In genomic region chr16:85569615-85570212, GRCh38 we compare ENCODE assay signal across 8 cellular contexts. TPM values are rescaled to one million over a fixed set of nuclear protein-coding genes. Genes with fewer than 3 reads are reported as not detected.
A peak's percentile ranks its signal among the peaks of the same experiment; 100 is the strongest.
DNase-seq lines count a peak whose midpoint lies in the region; ATAC-seq and TF ChIP-seq lines count a peak whose summit lies in the region.

No MANE protein-coding gene starts in this region.

- in situ Hi-C loops in SK-MEL-5 (cut with HindIII; ENCODE audit: low pct_unique_long_range_greater_than_20kb, low sequenced_read_pairs), result no loop called here

- H3K9ac ChIP-seq in HUES64 (ENCODE audit: low read depth, low read length), result 0 out of 2 replicates have a peak overlapping the region, but pooled peaks have one; percentile 35

- no peaks in the 10 kb centered on the region for H3K36me3 ChIP-seq in HUES64 (ENCODE audit: insufficient read depth, low read length)
- no peaks in the 10 kb centered on the region for H3K36me3 ChIP-seq in effector memory CD4-positive, alpha-beta T cell (ENCODE audit: control insufficient read depth, insufficient read depth, low read length)

- TF ChIP-seq CTCF in GM12865 (IDR thresholded peaks at IDR 0.05; ENCODE audit: insufficient read depth, low read depth, low read length, missing control alignments), result no peak

- H3K4me3 ChIP-seq in GM12865 (ENCODE audit: low read depth, low read length), result peak overlapping the region; percentile 56
- no peak overlapping the region for H3K4me3 ChIP-seq in HUES64 (ENCODE audit: low read length)
- peak overlapping the region; percentile 12 for H3K4me3 ChIP-seq in effector memory CD4-positive, alpha-beta T cell (ENCODE audit: insufficient read depth, low read depth, low read length, poor library complexity, severe bottlenecking)

- H3K27me3 ChIP-seq in HUES64 (ENCODE audit: insufficient read depth, low read length), result no peaks in the 10 kb centered on the region
- H3K27me3 ChIP-seq in effector memory CD4-positive, alpha-beta T cell (replicated peaks; ENCODE audit: control insufficient read depth, insufficient read depth, low read length, poor library complexity, severe bottlenecking), result no peaks in the 10 kb centered on the region

- H3K9me3 ChIP-seq in HUES64 (ENCODE audit: insufficient read depth, low read depth, low read length), result no peaks in the 10 kb centered on the region
- no peaks in the 10 kb centered on the region for H3K9me3 ChIP-seq in effector memory CD4-positive, alpha-beta T cell (ENCODE audit: control insufficient read depth, low read length)

- WGBS in HUES64, result 17% methylated on average over 20 of the region's 20 CpGs

- peak; percentile 93 for DNase-seq in GM12865 (ENCODE audit: low read depth)
- DNase-seq in SK-MEL-5 (ENCODE audit: low read depth, low spot score), result peak; percentile 56
- DNase-seq in effector memory CD4-positive, alpha-beta T cell, result no peak
- DNase-seq in smooth muscle cell of the brain vasculature (ENCODE audit: low read depth, low spot score), result peak; percentile 83
- no peak for DNase-seq in hippocampal formation (lab: John Stamatoyannopoulos, UW)
- no peak for DNase-seq in A172 (ENCODE audit: low spot score)

- H3K27ac ChIP-seq in HUES64 (ENCODE audit: low read depth, low read length), result peak overlapping the region; percentile 97; the same call in 1 of the 2 replicates
- no peak overlapping the region for H3K27ac ChIP-seq in effector memory CD4-positive, alpha-beta T cell (ENCODE audit: insufficient read depth, low read length, poor library complexity, severe bottlenecking)

- ATAC-seq in GM21526 (IDR thresholded peaks at IDR 0.05; ENCODE audit: low FRiP score, unreplicated experiment), result peak; percentile 47

- H3K4me1 ChIP-seq in HUES64 (ENCODE audit: insufficient read depth, low read length), result peaks cover 30% of the 10 kb centered on the region
- H3K4me1 ChIP-seq in effector memory CD4-positive, alpha-beta T cell (ENCODE audit: control insufficient read depth, insufficient read depth, low read length, poor library complexity, severe bottlenecking), result peaks cover 25% of the 10 kb centered on the region

RNA-seq across cellular contexts. Expression of gene GSE1, which starts 43.4 kb away (rescaled TPM):
- 33.4 TPM for polyA plus RNA-seq in HUES64 (2013, experiment 1 of 2)
- 32.2 TPM for polyA plus RNA-seq in HUES64 (2013, experiment 2 of 2)
- 4.5 and 5.8 TPM in 2 replicates for total RNA-seq in SK-MEL-5 (2014; rRNA removed; shearing (Covaris generic))
- 12.9 and 16.9 TPM in 2 replicates for polyA plus RNA-seq in SK-MEL-5 (2015; cell fraction: cytosol; rRNA removed)
- polyA plus RNA-seq in SK-MEL-5 (2015; cell fraction: nucleus; rRNA removed), result 19.2 and 19.9 TPM in 2 replicates
- 9.7 and 13.4 TPM in 2 replicates for total RNA-seq in A172 (2014; rRNA removed; shearing (Covaris generic))

Comparison
In these comparisons a context has a peak if more than half of its experiments do, and no peak if none do; other contexts are left out.
1. DNase-seq: peak in GM12865 (single experiment), SK-MEL-5 (single experiment) and smooth muscle cell of the brain vasculature (single experiment); none in effector memory CD4-positive, alpha-beta T cell (0 of 3), hippocampal formation (0 of 2) and A172 (single experiment).